In genomic region chr6:5205035-5205469, GRCh38 we compare ENCODE assay signal across 15 cellular contexts. TPM values are rescaled to one million over a fixed set of nuclear protein-coding genes. Genes with fewer than 3 reads are reported as not detected.
DNase-seq lines count a peak whose midpoint lies in the region; ATAC-seq and TF ChIP-seq lines count a peak whose summit lies in the region.
"Had no signal": no experiment of that assay in that cellular context is flagged by ENCODE, and none has a peak within 500 bp of the region (broad histone marks: within the 10 kb centered on the region; RNA-seq: fewer than 3 reads in every experiment).

No MANE protein-coding gene starts in this region.

- no peak for TF ChIP-seq POLR2A in ovary (IDR thresholded peaks at IDR 0.05)

- 29 to 54% (median 39%) methylated on average over 5 of the region's 5 CpGs for WGBS in ovary, 3 donors
- 8 to 17% methylated on average over 5 of the region's 5 CpGs for WGBS in aorta, 2 donors

- peak; percentile 55 for DNase-seq in WERI-Rb-1
- no peak for DNase-seq in Right ventricle myocardium superior
- peak in 4 of 5 donors; percentile 16 to 41 (median 26) for DNase-seq in ovary
- no peak for DNase-seq in aorta
- no peak for DNase-seq in GM10248 (ENCODE audit: extremely low spot score)
- DNase-seq: activated CD4-positive, alpha-beta T cell treated with anti-CD3 and anti-CD28 coated beads, Interleukin-2, amount 10 ng/mL, durations not matched to agents 7 days and 5 days; activated effector memory CD4-positive, alpha-beta T cell treated with anti-CD3 and anti-CD28 coated beads, Interleukin-2, amount 50 U/mL, for 16 hours; Calu3; colonic mucosa; NCI-H187 treated with DMSO at 0.1 percent for 48 hours; small intestine; SW 1271 had no signal

- no peak overlapping the region for H3K4me3 ChIP-seq in WERI-Rb-1 (ENCODE audit: low read depth, low read length)
- H3K4me3 ChIP-seq in ovary, result no peak overlapping the region
- H3K4me3 ChIP-seq in aorta (ENCODE audit: low read length in 2 of 2), result no peak overlapping the region
- H3K4me3 ChIP-seq: colonic mucosa, hepatocyte had no signal

- intact Hi-C loops in Right ventricle myocardium superior (cut with DNase I) (no loop called here), ovary (cut with DNase I) (loop anchor here in 1 of 4 donors (10.0 kb wide), 1 partner anchor 60 kb away; the partner anchor contains the start of genes FARS2 and LYRM4), aorta (cut with DNase I) (no loop called here)

- H3K9me3 ChIP-seq in WERI-Rb-1 (ENCODE audit: severe bottlenecking) (no peaks in the 10 kb centered on the region), ovary (no peaks in the 10 kb centered on the region), aorta (ENCODE audit: control insufficient read depth, low read length) (no peaks in the 10 kb centered on the region)
- H3K9me3 ChIP-seq: colonic mucosa had no signal

- H3K27ac ChIP-seq in WERI-Rb-1 (peak overlapping the region; percentile 78), ovary (peak overlapping the region in 1 of 2 donors; percentile 73), aorta (ENCODE audit: low read depth in 1 of 2, low read length in 2 of 2) (peak overlapping the region; percentile 23 to 94)
- H3K27ac ChIP-seq: colonic mucosa, hepatocyte had no signal

- POLR2A ChIA-PET in GM10248 (lab: Yijun Ruan, JAX), result no interaction called here

- H3K36me3 ChIP-seq in WERI-Rb-1, result no peaks in the 10 kb centered on the region; the same call in 1 of the 2 replicates
- H3K36me3 ChIP-seq in ovary, result no peaks in the 10 kb centered on the region
- H3K36me3 ChIP-seq in aorta (ENCODE audit: control insufficient read depth in 1 of 2, insufficient read depth in 2 of 2, low read length in 1 of 2), result no peaks in the 10 kb centered on the region
- H3K36me3 ChIP-seq: colonic mucosa had no signal

- ATAC-seq in Right ventricle myocardium superior (ENCODE audit: poor library complexity) (peak; percentile 1), aorta (ENCODE audit: low FRiP score) (peak; percentile 54), GM21423 (IDR thresholded peaks at IDR 0.05; ENCODE audit: unreplicated experiment) (no peak), HG03095 (IDR thresholded peaks at IDR 0.05; ENCODE audit: unreplicated experiment) (no peak)

- TF ChIP-seq EP300 in ovary (IDR thresholded peaks at IDR 0.05), result no peak

- H3K27me3 ChIP-seq in WERI-Rb-1 (ENCODE audit: insufficient read depth, low read depth, severe bottlenecking) (no peaks in the 10 kb centered on the region), ovary (no peaks in the 10 kb centered on the region), aorta (ENCODE audit: control insufficient read depth in 1 of 2, insufficient read depth in 2 of 2, low read length in 1 of 2) (no peaks in the 10 kb centered on the region)
- H3K27me3 ChIP-seq: colonic mucosa, hepatocyte had no signal

- H3K4me1 ChIP-seq in ovary (ENCODE audit: insufficient read depth) (peaks cover 15% of the 10 kb centered on the region), aorta (ENCODE audit: control insufficient read depth in 1 of 2, insufficient read depth in 2 of 2, low read length in 2 of 2) (peaks cover 9 to 10% of the 10 kb centered on the region in 2 donors)
- H3K4me1 ChIP-seq: colonic mucosa had no signal

- CTCF ChIA-PET in GM10248 (lab: Yijun Ruan, JAX), result interaction anchor here (1.0 to 2.8 kb wide), 3 partner anchors 9 to 64 kb away, joined by 4 to 9 read pairs (median 6); no protein-coding TSS in a partner anchor

- TF ChIP-seq CTCF in WERI-Rb-1 (IDR thresholded peaks at IDR 0.05; ENCODE audit: low read depth, low read length), result no peak
- TF ChIP-seq CTCF in ovary (IDR thresholded peaks at IDR 0.05), result no peak
- TF ChIP-seq CTCF in GM10248 (IDR thresholded peaks at IDR 0.05; ENCODE audit: control extremely low read depth, extremely low read depth, low read depth, missing control alignments), result no peak

RNA-seq across cellular contexts. Expression of gene LYRM4, which starts 55.7 kb away (rescaled TPM):
- total RNA-seq in Right ventricle myocardium superior, result 26.2 TPM
- total RNA-seq in ovary, result 10 to 100 TPM; 30.8 to 37.9 (median 33.6) TPM
- polyA plus RNA-seq in ovary, result 10 to 100 TPM; 28.0 to 38.2 TPM
- 10 to 100 TPM; 17.9 to 23.9 TPM for total RNA-seq in aorta
- polyA plus RNA-seq in aorta, result 10 to 100 TPM; 18.3 to 28.7 TPM

RNA-seq across cellular contexts. Expression of gene FARS2, which starts 56.3 kb away (rescaled TPM):
- total RNA-seq in Right ventricle myocardium superior (20.8 TPM), ovary (10 to 100 TPM; 10.5 to 17.5 (median 12.2) TPM), aorta (10 to 100 TPM; 11.1 to 14.2 TPM)
- polyA plus RNA-seq in ovary (1 to 10 TPM; 9.2 to 9.7 TPM), aorta (1 to 10 TPM; 6.3 to 9.9 TPM)

Comparison
In these comparisons a context has a peak if more than half of its experiments do, and no peak if none do; other contexts are left out.
1. DNase-seq: peak in WERI-Rb-1 (single experiment) and ovary (4 of 5); none in Right ventricle myocardium superior (single experiment), aorta (0 of 2) and GM10248 (single experiment).
2. ATAC-seq: peak in Right ventricle myocardium superior (single experiment) and aorta (single experiment); none in GM21423 (single experiment) and HG03095 (single experiment).